In the genomic region with DNA sequence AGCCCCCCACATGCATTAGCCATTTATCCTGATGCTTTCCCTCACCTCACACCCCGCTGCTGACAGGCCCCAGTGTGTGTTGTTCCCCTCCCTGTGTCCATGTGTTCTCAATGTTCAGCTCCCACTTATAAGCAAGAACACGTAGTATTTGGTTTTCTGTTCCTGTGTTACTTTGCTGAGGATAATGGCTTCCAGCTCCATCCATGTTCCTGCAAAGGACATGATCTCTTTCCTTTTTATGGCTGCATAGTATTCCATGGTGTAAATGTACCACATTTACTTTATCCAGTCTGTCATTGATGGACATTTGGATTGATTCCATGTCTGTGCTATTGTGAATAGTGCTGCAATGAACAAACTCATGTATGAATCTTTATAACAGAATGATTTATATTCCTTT, we compare ENCODE assay signal across 7 cellular contexts. TPM values are rescaled to one million over a fixed set of nuclear protein-coding genes. Genes with fewer than 3 reads are reported as not detected.
DNase-seq lines count a peak whose midpoint lies in the region; ATAC-seq and TF ChIP-seq lines count a peak whose summit lies in the region.
"Not testable (repeated sequence)": the region's sequence is repeated elsewhere in the genome, so short reads cannot be mapped to it uniquely, and the experiment has no call there.

No MANE protein-coding gene starts in this region.

- not testable (repeated sequence) for H3K79me2 ChIP-seq in PC-9 (ENCODE audit: low read depth); mammary epithelial cell (ENCODE audit: insufficient read depth, low read length); osteoblast (ENCODE audit: insufficient read depth, low read length)

- H3K27ac ChIP-seq in PC-9 (peak overlapping the region; percentile 96), mammary epithelial cell (ENCODE audit: insufficient read depth, low read depth, low read length) (peak overlapping the region; percentile 99), osteoblast (ENCODE audit: low read depth, low read length) (peak overlapping the region; percentile 84)

- DNase-seq in Calu3; PC-9; mammary epithelial cell; osteoblast (ENCODE audit: insufficient read length, low spot score, missing footprints): not testable (repeated sequence)
- DNase-seq in cardiac septum (ENCODE audit: low spot score), result peak; percentile 10

- not testable (repeated sequence) for H4K20me1 ChIP-seq in PC-9 (ENCODE audit: insufficient read depth); mammary epithelial cell (ENCODE audit: insufficient read depth, low read length); osteoblast (ENCODE audit: insufficient read depth, low read length)

- H3K27me3 Mint-ChIP-seq in Calu3 (ENCODE audit: unreplicated experiment); activated naive CD8-positive, alpha-beta T cell: not testable (repeated sequence)
- peaks cover 14% of the 10 kb centered on the region for H3K27me3 Mint-ChIP-seq in stimulated activated memory B cell treated with anti-CD40 and anti-IgM and Interleukin-4, amounts not matched to agents 10 μg/mL and 1 μg/mL and 100 μg/mL, for 72 hours

- peak overlapping the region; percentile 66 for H3K4me2 ChIP-seq in PC-9
- H3K4me2 ChIP-seq in mammary epithelial cell (ENCODE audit: insufficient read depth, low read depth, low read length), result peak overlapping the region; percentile 40
- not testable (repeated sequence) for H3K4me2 ChIP-seq in osteoblast (ENCODE audit: insufficient read depth, low read length)

- WGBS in mammary epithelial cell (ENCODE audit: low coverage, missing lambda C conversion rate), result 95% methylated on average over 2 of the region's 2 CpGs

- not testable (repeated sequence) for H3K9me3 Mint-ChIP-seq in Calu3 (ENCODE audit: low read depth, unreplicated experiment); activated naive CD8-positive, alpha-beta T cell (ENCODE audit: low read depth); stimulated activated memory B cell treated with anti-CD40 and anti-IgM and Interleukin-4, amounts not matched to agents 10 μg/mL and 1 μg/mL and 100 μg/mL, for 72 hours

- H3K9me3 ChIP-seq in PC-9 (ENCODE audit: insufficient read depth, low read depth); mammary epithelial cell (replicated peaks; ENCODE audit: insufficient read depth, low read length); osteoblast (ENCODE audit: low read depth, low read length): not testable (repeated sequence)

- H3K36me3 Mint-ChIP-seq in Calu3 (ENCODE audit: insufficient read depth, unreplicated experiment); activated naive CD8-positive, alpha-beta T cell; stimulated activated memory B cell treated with anti-CD40 and anti-IgM and Interleukin-4, amounts not matched to agents 10 μg/mL and 1 μg/mL and 100 μg/mL, for 72 hours: not testable (repeated sequence)

- H3K4me1 ChIP-seq in PC-9 (replicated peaks; ENCODE audit: insufficient read depth) (peaks cover 50% of the 10 kb centered on the region), mammary epithelial cell (ENCODE audit: insufficient read depth, low read length) (peaks cover 40% of the 10 kb centered on the region), osteoblast (ENCODE audit: insufficient read depth, low read length) (peaks cover 27% of the 10 kb centered on the region)

- H3K36me3 ChIP-seq in PC-9 (ENCODE audit: low read depth); mammary epithelial cell (ENCODE audit: insufficient read depth, low read length); osteoblast (ENCODE audit: insufficient read depth, low read length): not testable (repeated sequence)

- not testable (repeated sequence) for ATAC-seq in stimulated activated memory B cell treated with anti-CD40 and anti-IgM and Interleukin-4, amounts not matched to agents 10 μg/mL and 1 μg/mL and 100 μg/mL, for 72 hours

- CTCF ChIA-PET in Calu3 (lab: Charles Lee), result interaction anchor here (1.4 to 1.8 kb wide), 2 partner anchors 9 to 218 kb away, joined by 3 to 4 read pairs; no protein-coding TSS in a partner anchor
- CTCF ChIA-PET in PC-9 (lab: Charles Lee), result interaction anchor here (0.8 kb wide), 1 partner anchor 218 kb away, joined by 3 read pairs; no protein-coding TSS in a partner anchor
- CTCF ChIA-PET in mammary epithelial cell (lab: Charles Lee; ENCODE audit: low non-redundant PET), result not testable (repeated sequence)

- dilution Hi-C loops in mammary epithelial cell (cut with HindIII; ENCODE audit: low sequenced_read_pairs), result not testable (repeated sequence)

- in situ Hi-C loops in mammary epithelial cell (cut with MboI; ENCODE audit: low sequenced_read_pairs in 2 of 2), result loop anchor here in 1 of 2 donors (10.0 kb wide), 2 partner anchors 220 to 290 kb away; no protein-coding TSS in a partner anchor

- peaks cover 28% of the 10 kb centered on the region for H3F3A ChIP-seq in PC-9 (ENCODE audit: insufficient read depth, low read depth)

- intact Hi-C loops in Calu3 (cut with micrococcal nuclease; ENCODE audit: unreplicated experiment) (loop anchor here (2.0 to 10.0 kb wide), 3 partner anchors 44 to 230 kb away; no protein-coding TSS in a partner anchor), PC-9 (cut with micrococcal nuclease; ENCODE audit: unreplicated experiment) (loop anchor here (1.0 kb wide), 3 partner anchors 176 to 228 kb away; no protein-coding TSS in a partner anchor), mammary epithelial cell (cut with micrococcal nuclease) (loop anchor here (1.0 to 2.0 kb wide), 4 partner anchors 41 to 216 kb away; no protein-coding TSS in a partner anchor), cardiac septum (cut with DNase I) (loop anchor here (10.0 kb wide), 1 partner anchor 290 kb away; no protein-coding TSS in a partner anchor)

- H3K4me3 Mint-ChIP-seq in Calu3 (ENCODE audit: low read depth, unreplicated experiment), result peak overlapping the region; percentile 43
- H3K4me3 Mint-ChIP-seq in activated naive CD8-positive, alpha-beta T cell, result peak overlapping the region; percentile 28
- not testable (repeated sequence) for H3K4me3 Mint-ChIP-seq in stimulated activated memory B cell treated with anti-CD40 and anti-IgM and Interleukin-4, amounts not matched to agents 10 μg/mL and 1 μg/mL and 100 μg/mL, for 72 hours

- H2AFZ ChIP-seq in PC-9; mammary epithelial cell (ENCODE audit: low read depth, low read length); osteoblast (ENCODE audit: low read length): not testable (repeated sequence)

- not testable (repeated sequence) for TF ChIP-seq CTCF in Calu3 (IDR thresholded peaks at IDR 0.05; ENCODE audit: unreplicated experiment); PC-9 (conservative IDR thresholded peaks at IDR 0.05); mammary epithelial cell (conservative IDR thresholded peaks at IDR 0.05 in 1 of 2, IDR thresholded peaks at IDR 0.05 in 1 of 2; ENCODE audit: extremely low read depth in 1 of 2, insufficient read depth in 1 of 2, low read depth in 1 of 2, low read length in 2 of 2); osteoblast (IDR thresholded peaks at IDR 0.05; ENCODE audit: extremely low read depth, low read depth, low read length)

- peak overlapping the region; percentile 71 for H3K9ac ChIP-seq in mammary epithelial cell (ENCODE audit: insufficient read depth, low read length)

- not testable (repeated sequence) for H3K9me2 ChIP-seq in PC-9 (ENCODE audit: insufficient read depth)

- peak overlapping the region; percentile 95 for H3K27ac Mint-ChIP-seq in Calu3 (ENCODE audit: unreplicated experiment)
- H3K27ac Mint-ChIP-seq in activated naive CD8-positive, alpha-beta T cell, result not testable (repeated sequence)
- peak overlapping the region; percentile 57 for H3K27ac Mint-ChIP-seq in stimulated activated memory B cell treated with anti-CD40 and anti-IgM and Interleukin-4, amounts not matched to agents 10 μg/mL and 1 μg/mL and 100 μg/mL, for 72 hours

- POLR2A ChIA-PET in PC-9 (lab: Charles Lee; ENCODE audit: unreplicated experiment), result interaction anchor here (0.9 kb wide), 1 partner anchor 122 kb away, joined by 4 read pairs; no protein-coding TSS in a partner anchor

- H3K27me3 ChIP-seq in PC-9 (ENCODE audit: insufficient read depth, low read depth); mammary epithelial cell (ENCODE audit: insufficient read depth, low read length); osteoblast (ENCODE audit: insufficient read depth, low read length): not testable (repeated sequence)

- BruUV-seq in Calu3 (replicated peaks; lab: Mats Ljungman, UMichigan); PC-9 (replicated peaks; lab: Mats Ljungman, UMichigan); mammary epithelial cell (replicated peaks; lab: Mats Ljungman, UMichigan): not testable (repeated sequence)

- H3K4me3 ChIP-seq in PC-9, result 0 out of 2 replicates have a peak overlapping the region, but pooled peaks have one; percentile 10
- not testable (repeated sequence) for H3K4me3 ChIP-seq in mammary epithelial cell (replicated peaks in 1 of 3; ENCODE audit: insufficient read depth in 1 of 3, low read depth in 2 of 3, low read length in 3 of 3); osteoblast (ENCODE audit: insufficient read depth, low read length)

- H3K4me1 Mint-ChIP-seq in Calu3 (ENCODE audit: low read depth, unreplicated experiment), result peaks cover 53% of the 10 kb centered on the region
- not testable (repeated sequence) for H3K4me1 Mint-ChIP-seq in activated naive CD8-positive, alpha-beta T cell (ENCODE audit: low read depth)
- H3K4me1 Mint-ChIP-seq in stimulated activated memory B cell treated with anti-CD40 and anti-IgM and Interleukin-4, amounts not matched to agents 10 μg/mL and 1 μg/mL and 100 μg/mL, for 72 hours, result peaks cover 22% of the 10 kb centered on the region

RNA-seq across cellular contexts. Expression of gene CMIP, which starts 39.6 kb away (rescaled TPM):
- total RNA-seq in Calu3 (2022) (79.9 and 82.7 TPM in 2 replicates), PC-9 (2021) (92.1 and 96.6 TPM in 2 replicates), mammary epithelial cell (10 to 100 TPM; 44.5 to 98.5 TPM), cardiac septum (19.8 TPM), osteoblast (6.2 and 8.3 TPM in 2 replicates)
- 15.7 TPM for polyA plus RNA-seq in mammary epithelial cell
- polyA minus RNA-seq in mammary epithelial cell, result 61.9 TPM
